In genomic region chr1:30768169-30768829, GRCh38 we compare ENCODE assay signal across 32 cellular contexts. TPM values are rescaled to one million over a fixed set of nuclear protein-coding genes. Genes with fewer than 3 reads are reported as not detected.
DNase-seq lines count a peak whose midpoint lies in the region; ATAC-seq and TF ChIP-seq lines count a peak whose summit lies in the region.
"Had no signal": no experiment of that assay in that cellular context is flagged by ENCODE, and none has a peak within 500 bp of the region (broad histone marks: within the 10 kb centered on the region; RNA-seq: fewer than 3 reads in every experiment).

No MANE protein-coding gene starts in this region.

- peaks cover 29% of the 10 kb centered on the region for H3K4me1 ChIP-seq in Loucy (ENCODE audit: insufficient read depth, low read length, poor library complexity, severe bottlenecking)
- H3K4me1 ChIP-seq: breast epithelium, pancreas had no signal

- no peak overlapping the region for H3K4me3 Mint-ChIP-seq in activated naive CD8-positive, alpha-beta T cell
- no peak overlapping the region for H3K4me3 Mint-ChIP-seq in activated naive CD8-positive, alpha-beta T cell treated with anti-CD3 and anti-CD28 coated beads for 36 hours
- no peak overlapping the region for H3K4me3 Mint-ChIP-seq in dendritic cell treated with granulocyte-macrophage colony-stimulating factor and Interleukin-4, amounts not matched to agents 40 ng/mL and 50 ng/mL, for 4 days
- peak overlapping the region in 1 of 2 donors; percentile 49 for H3K4me3 Mint-ChIP-seq in stimulated activated naive CD8-positive, alpha-beta T cell treated with anti-CD3 and anti-CD28 coated beads, Interleukin-15, amount 100 ng/mL, for 72 hours
- H3K4me3 Mint-ChIP-seq in T-helper 2 cell treated with Interferon-gamma antibody and Interleukin-4, amounts not matched to agents 5 μg/mL and 100 μg/mL, for 36 hours, result no peak overlapping the region
- H3K4me3 Mint-ChIP-seq: activated T-cell treated with anti-CD3 and anti-CD28 coated beads, Interleukin-2, amount 50 U/mL, for 24 hours; H9; neural crest cell had no signal

- ATAC-seq in stimulated activated naive CD8-positive, alpha-beta T cell treated with anti-CD3 and anti-CD28 coated beads, Interleukin-15, amount 100 ng/mL, for 72 hours, result peak; percentile 39
- ATAC-seq in GM21367 (IDR thresholded peaks at IDR 0.05; ENCODE audit: unreplicated experiment), result no peak
- ATAC-seq: left colon had no signal

- peak overlapping the region; percentile 67 for H3K4me2 ChIP-seq in Loucy (ENCODE audit: low read depth, low read length, poor library complexity, severe bottlenecking)

- peak overlapping the region; percentile 59 for H3K9ac ChIP-seq in Loucy (ENCODE audit: low read depth, low read length, poor library complexity, severe bottlenecking)

- H4K20me1 ChIP-seq in Loucy (ENCODE audit: insufficient read depth, low read length, poor library complexity, severe bottlenecking), result no peaks in the 10 kb centered on the region

- H3K36me3 ChIP-seq in Loucy (ENCODE audit: insufficient read depth, low read length), result no peaks in the 10 kb centered on the region
- H3K36me3 ChIP-seq: BE2C, breast epithelium, pancreas, Peyer's patch, tibial nerve had no signal

- H3K4me1 Mint-ChIP-seq in activated naive CD8-positive, alpha-beta T cell (ENCODE audit: low read depth), result peaks cover 31% of the 10 kb centered on the region
- H3K4me1 Mint-ChIP-seq in activated naive CD8-positive, alpha-beta T cell treated with anti-CD3 and anti-CD28 coated beads for 36 hours, result peaks cover 44% of the 10 kb centered on the region
- peaks cover 24% of the 10 kb centered on the region for H3K4me1 Mint-ChIP-seq in dendritic cell treated with granulocyte-macrophage colony-stimulating factor and Interleukin-4, amounts not matched to agents 40 ng/mL and 50 ng/mL, for 4 days (ENCODE audit: low read depth)
- peaks cover 72% of the 10 kb centered on the region for H3K4me1 Mint-ChIP-seq in stimulated activated naive CD8-positive, alpha-beta T cell treated with anti-CD3 and anti-CD28 coated beads, Interleukin-15, amount 100 ng/mL, for 72 hours
- peaks cover 21% of the 10 kb centered on the region for H3K4me1 Mint-ChIP-seq in T-helper 2 cell treated with Interferon-gamma antibody and Interleukin-4, amounts not matched to agents 5 μg/mL and 100 μg/mL, for 36 hours (ENCODE audit: low read depth)

- H3K27me3 Mint-ChIP-seq in activated naive CD8-positive, alpha-beta T cell, result no peaks in the 10 kb centered on the region
- H3K27me3 Mint-ChIP-seq in activated naive CD8-positive, alpha-beta T cell treated with anti-CD3 and anti-CD28 coated beads for 36 hours, result no peaks in the 10 kb centered on the region
- H3K27me3 Mint-ChIP-seq in dendritic cell treated with granulocyte-macrophage colony-stimulating factor and Interleukin-4, amounts not matched to agents 40 ng/mL and 50 ng/mL, for 4 days, result peaks cover 20% of the 10 kb centered on the region
- no peaks in the 10 kb centered on the region for H3K27me3 Mint-ChIP-seq in stimulated activated naive CD8-positive, alpha-beta T cell treated with anti-CD3 and anti-CD28 coated beads, Interleukin-15, amount 100 ng/mL, for 72 hours
- no peaks in the 10 kb centered on the region for H3K27me3 Mint-ChIP-seq in T-helper 2 cell treated with Interferon-gamma antibody and Interleukin-4, amounts not matched to agents 5 μg/mL and 100 μg/mL, for 36 hours (ENCODE audit: low read depth)
- H3K27me3 Mint-ChIP-seq: activated T-cell treated with anti-CD3 and anti-CD28 coated beads, Interleukin-2, amount 50 U/mL, for 24 hours had no signal

- no peak for DNase-seq in activated naive CD8-positive, alpha-beta T cell treated with anti-CD3 and anti-CD28 coated beads for 36 hours
- no peak for DNase-seq in stimulated activated naive CD8-positive, alpha-beta T cell treated with anti-CD3 and anti-CD28 coated beads, Interleukin-15, amount 100 ng/mL, for 72 hours
- no peak for DNase-seq in T-helper 2 cell treated with Interferon-gamma antibody and Interleukin-4, amounts not matched to agents 5 μg/mL and 100 μg/mL, for 36 hours (ENCODE audit: low spot score)
- no peak for DNase-seq in HCEC 1CT
- DNase-seq: ACHN; activated CD4-positive, alpha-beta T cell treated with anti-CD3 and anti-CD28 coated beads for 1 hour; activated naive CD4-positive, alpha-beta T cell treated with Interleukin-2 at 50 U/mL for 16 hours; activated T-cell treated with anti-CD3 and anti-CD28 coated beads, Interleukin-2, amount 50 U/mL, for 24 hours; anterior cingulate cortex; effector CD4-positive, alpha-beta T cell; EL; H9; hippocampal formation; Karpas-422; left colon; mesenchymal stem cell; MV-4-11; NCI-H1436 treated with DMSO at 0.1 percent for 48 hours; NCI-H2081 treated with DMSO at 0.1 percent for 48 hours; NCI-H774; Peyer's patch; SHP77 treated with DMSO at 0.1 percent for 48 hours had no signal

- intact Hi-C loops in dendritic cell treated with granulocyte-macrophage colony-stimulating factor and Interleukin-4, amounts not matched to agents 40 ng/mL and 50 ng/mL, for 4 days (cut with micrococcal nuclease), result no loop called here

- no peaks in the 10 kb centered on the region for H3F3A ChIP-seq in Loucy (ENCODE audit: low read depth)

- peak overlapping the region; percentile 58 for H3K27ac Mint-ChIP-seq in activated naive CD8-positive, alpha-beta T cell
- no peak overlapping the region for H3K27ac Mint-ChIP-seq in activated naive CD8-positive, alpha-beta T cell treated with anti-CD3 and anti-CD28 coated beads for 36 hours
- H3K27ac Mint-ChIP-seq in dendritic cell treated with granulocyte-macrophage colony-stimulating factor and Interleukin-4, amounts not matched to agents 40 ng/mL and 50 ng/mL, for 4 days, result peak overlapping the region; percentile 23
- H3K27ac Mint-ChIP-seq in stimulated activated naive CD8-positive, alpha-beta T cell treated with anti-CD3 and anti-CD28 coated beads, Interleukin-15, amount 100 ng/mL, for 72 hours, result peak overlapping the region in 1 of 2 donors; percentile 48
- H3K27ac Mint-ChIP-seq in T-helper 2 cell treated with Interferon-gamma antibody and Interleukin-4, amounts not matched to agents 5 μg/mL and 100 μg/mL, for 36 hours, result no peak overlapping the region
- H3K27ac Mint-ChIP-seq: activated T-cell treated with anti-CD3 and anti-CD28 coated beads, Interleukin-2, amount 50 U/mL, for 24 hours had no signal

- no peaks in the 10 kb centered on the region for H3K9me2 ChIP-seq in Loucy (replicated peaks; ENCODE audit: low read depth, low read length)

- H3K79me2 ChIP-seq in Loucy (ENCODE audit: insufficient read depth, low read length), result no peaks in the 10 kb centered on the region

- TF ChIP-seq CTCF in Loucy (conservative IDR thresholded peaks at IDR 0.05; ENCODE audit: low read length), result no peak

- H3K9me3 Mint-ChIP-seq in activated naive CD8-positive, alpha-beta T cell (ENCODE audit: low read depth), result no peaks in the 10 kb centered on the region
- H3K9me3 Mint-ChIP-seq in activated naive CD8-positive, alpha-beta T cell treated with anti-CD3 and anti-CD28 coated beads for 36 hours, result no peaks in the 10 kb centered on the region
- no peaks in the 10 kb centered on the region for H3K9me3 Mint-ChIP-seq in dendritic cell treated with granulocyte-macrophage colony-stimulating factor and Interleukin-4, amounts not matched to agents 40 ng/mL and 50 ng/mL, for 4 days
- H3K9me3 Mint-ChIP-seq in stimulated activated naive CD8-positive, alpha-beta T cell treated with anti-CD3 and anti-CD28 coated beads, Interleukin-15, amount 100 ng/mL, for 72 hours, result no peaks in the 10 kb centered on the region
- H3K9me3 Mint-ChIP-seq in T-helper 2 cell treated with Interferon-gamma antibody and Interleukin-4, amounts not matched to agents 5 μg/mL and 100 μg/mL, for 36 hours, result no peaks in the 10 kb centered on the region
- H3K9me3 Mint-ChIP-seq: activated T-cell treated with anti-CD3 and anti-CD28 coated beads, Interleukin-2, amount 50 U/mL, for 24 hours; H9; neural crest cell had no signal

- no peaks in the 10 kb centered on the region for H3K36me3 Mint-ChIP-seq in activated naive CD8-positive, alpha-beta T cell
- H3K36me3 Mint-ChIP-seq in activated naive CD8-positive, alpha-beta T cell treated with anti-CD3 and anti-CD28 coated beads for 36 hours, result no peaks in the 10 kb centered on the region
- H3K36me3 Mint-ChIP-seq in dendritic cell treated with granulocyte-macrophage colony-stimulating factor and Interleukin-4, amounts not matched to agents 40 ng/mL and 50 ng/mL, for 4 days (ENCODE audit: low read depth), result no peaks in the 10 kb centered on the region
- no peaks in the 10 kb centered on the region for H3K36me3 Mint-ChIP-seq in T-helper 2 cell treated with Interferon-gamma antibody and Interleukin-4, amounts not matched to agents 5 μg/mL and 100 μg/mL, for 36 hours (ENCODE audit: low read depth)

- H3K27me3 ChIP-seq in Loucy (ENCODE audit: insufficient read depth, low read length, poor library complexity, severe bottlenecking), result no peaks in the 10 kb centered on the region
- H3K27me3 ChIP-seq: BE2C, breast epithelium, pancreas, Peyer's patch, tibial nerve had no signal

- H2AFZ ChIP-seq in Loucy (ENCODE audit: low read length), result no peak overlapping the region

- no peaks in the 10 kb centered on the region for H3K9me3 ChIP-seq in Loucy (ENCODE audit: insufficient read depth, low read depth, low read length)
- H3K9me3 ChIP-seq: BE2C, breast epithelium, pancreas, Peyer's patch, tibial nerve had no signal

- H3K4me3 ChIP-seq in Loucy (ENCODE audit: low read length, poor library complexity, severe bottlenecking), result peak overlapping the region; percentile 45
- H3K4me3 ChIP-seq: breast epithelium, pancreas, Peyer's patch, tibial nerve had no signal

RNA-seq across cellular contexts. Expression of gene LAPTM5, which starts 10.7 kb away (rescaled TPM):
- total RNA-seq in activated naive CD8-positive, alpha-beta T cell treated with anti-CD3 and anti-CD28 coated beads for 36 hours, result 100 to 1,000 TPM; 232 to 233 TPM
- total RNA-seq: renal cortical epithelial cell had no signal

RNA-seq across cellular contexts. Expression of gene MATN1, which starts 44.9 kb away (rescaled TPM):
- 1 to 10 TPM; 1.1 to 1.5 TPM for total RNA-seq in activated naive CD8-positive, alpha-beta T cell treated with anti-CD3 and anti-CD28 coated beads for 36 hours
- total RNA-seq: breast epithelium, H9, left colon, Peyer's patch, renal cortical epithelial cell, tibial nerve had no signal

Comparison
In these comparisons a context has a peak if more than half of its experiments do, and no peak if none do; other contexts are left out.
1. H3K27ac Mint-ChIP-seq: peak in activated naive CD8-positive, alpha-beta T cell (single experiment) and dendritic cell treated with granulocyte-macrophage colony-stimulating factor and Interleukin-4, amounts not matched to agents 40 ng/mL and 50 ng/mL, for 4 days (single experiment); none in activated naive CD8-positive, alpha-beta T cell treated with anti-CD3 and anti-CD28 coated beads for 36 hours (single experiment) and T-helper 2 cell treated with Interferon-gamma antibody and Interleukin-4, amounts not matched to agents 5 μg/mL and 100 μg/mL, for 36 hours (single experiment).